Comparison of ENCODE assay signal across 18 cellular contexts in the genomic region with DNA sequence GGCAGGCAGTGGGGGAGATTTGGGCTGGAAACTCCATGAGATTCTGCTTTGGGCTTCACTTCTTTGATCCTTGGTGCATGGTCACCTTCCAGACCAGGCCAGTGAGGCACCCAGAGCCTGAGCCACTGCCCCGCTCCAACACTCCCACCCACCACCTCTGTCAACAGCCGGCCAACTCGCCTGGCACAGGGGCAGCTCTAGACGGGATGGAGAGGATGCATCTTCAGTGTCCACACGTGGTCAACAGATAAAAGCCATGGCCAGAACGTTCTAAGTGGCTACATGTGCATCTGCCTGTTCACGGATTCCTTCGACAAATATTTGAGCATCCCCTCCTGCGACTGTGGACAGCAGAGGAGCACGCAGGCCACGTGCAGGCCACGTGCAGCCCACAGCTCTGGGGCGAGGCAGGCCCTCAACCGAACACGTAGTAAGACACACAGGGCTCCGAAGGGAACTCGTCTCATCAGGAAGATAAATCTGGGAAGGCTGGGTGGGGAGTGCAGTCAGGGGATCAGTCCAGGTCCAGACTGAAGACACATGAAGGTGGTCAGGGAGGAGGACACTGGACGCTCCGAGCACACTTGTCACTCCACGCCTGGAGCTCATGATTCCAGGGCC. TPM values are rescaled to one million over a fixed set of nuclear protein-coding genes. Genes with fewer than 3 reads are reported as not detected.
DNase-seq lines count a peak whose midpoint lies in the region; ATAC-seq, FAIRE-seq and TF ChIP-seq lines count a peak whose summit lies in the region.
"Had no signal": no experiment of that assay in that cellular context is flagged by ENCODE, and none has a peak within 500 bp of the region (broad histone marks: within the 10 kb centered on the region; RNA-seq: fewer than 3 reads in every experiment).

No MANE protein-coding gene starts in this region.

- H3K27ac ChIP-seq in AG04450 (ENCODE audit: low read depth, low read length): peak overlapping the region; percentile 2
- H3K27ac ChIP-seq in CD8-positive, alpha-beta memory T cell (ENCODE audit: low read depth, low read length): no peak overlapping the region
- H3K27ac ChIP-seq: brain microvascular endothelial cell had no signal

- H3K4me3 Mint-ChIP-seq in CD8-positive, alpha-beta memory T cell: peak overlapping the region; percentile 9 to 98 (median 44)
- H3K4me3 Mint-ChIP-seq in T-cell (no peak overlapping the region), memory B cell (peak overlapping the region; percentile 27)
- H3K4me3 Mint-ChIP-seq in activated T-helper 2 cell treated with anti-CD3 and anti-CD28 coated beads, Interferon-gamma antibody, Interleukin-2, Interleukin-4, amounts not matched to agents 10 μg/mL and 5 μg/mL and 100 μg/mL, durations not matched to agents 14 hours and 24 hours and 36 hours (ENCODE audit: low read depth): no peak overlapping the region

- H3K27me3 Mint-ChIP-seq in CD8-positive, alpha-beta memory T cell: peaks cover 0 to 4% of the 10 kb centered on the region in 2 donors
- H3K27me3 Mint-ChIP-seq in T-cell (no peaks in the 10 kb centered on the region), memory B cell (no peaks in the 10 kb centered on the region)
- no peaks in the 10 kb centered on the region for H3K27me3 Mint-ChIP-seq in activated T-helper 2 cell treated with anti-CD3 and anti-CD28 coated beads, Interferon-gamma antibody, Interleukin-2, Interleukin-4, amounts not matched to agents 10 μg/mL and 5 μg/mL and 100 μg/mL, durations not matched to agents 14 hours and 24 hours and 36 hours (ENCODE audit: low read depth)

- peaks cover 3 to 29% (median 11%) of the 10 kb centered on the region in 3 donors for H3K4me1 Mint-ChIP-seq in CD8-positive, alpha-beta memory T cell
- H3K4me1 Mint-ChIP-seq in T-cell (peaks cover 5 to 27% (median 23%) of the 10 kb centered on the region in 3 donors), memory B cell (peaks cover 22% of the 10 kb centered on the region)
- H3K4me1 Mint-ChIP-seq in activated T-helper 2 cell treated with anti-CD3 and anti-CD28 coated beads, Interferon-gamma antibody, Interleukin-2, Interleukin-4, amounts not matched to agents 10 μg/mL and 5 μg/mL and 100 μg/mL, durations not matched to agents 14 hours and 24 hours and 36 hours (ENCODE audit: low read depth): peaks cover 2% of the 10 kb centered on the region

- DNase-seq in AG04450 (ENCODE audit: low read depth, low spot score) (no peak), T-cell (peak in 1 of 34 experiments; percentile 4), memory B cell (ENCODE audit: low spot score in 2 of 2) (peak in 1 of 2 donors; percentile 14), urothelium cell line (ENCODE audit: low spot score) (no peak), anterior cingulate cortex (lab: John Stamatoyannopoulos, UW) (no peak)
- no peak for DNase-seq in CD8-positive, alpha-beta memory T cell
- DNase-seq in activated T-helper 2 cell treated with anti-CD3 and anti-CD28 coated beads, Interferon-gamma antibody, Interleukin-2, Interleukin-4, amounts not matched to agents 10 μg/mL and 5 μg/mL and 100 μg/mL, durations not matched to agents 14 hours and 24 hours and 36 hours (ENCODE audit: low spot score): no peak
- DNase-seq: activated CD8-positive, alpha-beta T cell treated with anti-CD3 and anti-CD28 coated beads, Interleukin-2, amount 10 ng/mL, durations not matched to agents 7 days and 5 days; activated naive CD4-positive, alpha-beta T cell treated with Interleukin-2 at 50 U/mL for 16 hours; brain microvascular endothelial cell; effector CD4-positive, alpha-beta T cell; EL; NCI-H2107; SHP77 treated with DMSO at 0.1 percent for 48 hours; T1000 had no signal

- peak overlapping the region in 6 of 8 donors; percentile 84 to 100 (median 92) for H3K27ac Mint-ChIP-seq in CD8-positive, alpha-beta memory T cell
- peak overlapping the region; percentile 55 to 78 for H3K27ac Mint-ChIP-seq in T-cell
- peak overlapping the region; percentile 17 for H3K27ac Mint-ChIP-seq in memory B cell
- H3K27ac Mint-ChIP-seq in activated T-helper 2 cell treated with anti-CD3 and anti-CD28 coated beads, Interferon-gamma antibody, Interleukin-2, Interleukin-4, amounts not matched to agents 10 μg/mL and 5 μg/mL and 100 μg/mL, durations not matched to agents 14 hours and 24 hours and 36 hours: no peak overlapping the region

- CTCF ChIA-PET in AG04450 (lab: Charles Lee) (interaction anchor here (0.7 kb wide), 1 partner anchor 62 kb away, joined by 4 read pairs; no protein-coding TSS in a partner anchor), T-cell (lab: Charles Lee) (no interaction called here)
- CTCF ChIA-PET in CD8-positive, alpha-beta memory T cell (lab: Charles Lee): interaction anchor here (1.1 to 1.3 kb wide), 3 partner anchors 16 to 329 kb away, joined by 3 read pairs; no protein-coding TSS in a partner anchor

- H3K4me3 ChIP-seq in AG04450 (ENCODE audit: low read depth, low read length): no peak overlapping the region
- no peak overlapping the region for H3K4me3 ChIP-seq in CD8-positive, alpha-beta memory T cell (ENCODE audit: low read length)

- H3K4me1 ChIP-seq in CD8-positive, alpha-beta memory T cell (ENCODE audit: insufficient read depth, low read length): peaks cover 36% of the 10 kb centered on the region

- no peak for TF ChIP-seq CTCF in AG04450 (IDR thresholded peaks at IDR 0.05; ENCODE audit: low read depth, low read length)

- POLR2A ChIA-PET in AG04450 (lab: Yijun Ruan, JAX): interaction anchor here (0.5 kb wide), 1 partner anchor 215 kb away, joined by 3 read pairs; no protein-coding TSS in a partner anchor
- POLR2A ChIA-PET in CD8-positive, alpha-beta memory T cell (lab: Charles Lee): interaction anchor here (0.8 kb wide), 1 partner anchor 15 kb away, joined by 3 read pairs; no protein-coding TSS in a partner anchor
- POLR2A ChIA-PET in T-cell (lab: Charles Lee): no interaction called here

- H3K36me3 ChIP-seq in CD8-positive, alpha-beta memory T cell (ENCODE audit: insufficient read depth, low read length): no peaks in the 10 kb centered on the region

- H3K36me3 Mint-ChIP-seq in CD8-positive, alpha-beta memory T cell: peaks cover 0 to 7% (median 0%) of the 10 kb centered on the region in 3 donors
- H3K36me3 Mint-ChIP-seq in T-cell: no peaks in the 10 kb centered on the region
- H3K36me3 Mint-ChIP-seq in memory B cell: peaks cover 5% of the 10 kb centered on the region
- no peaks in the 10 kb centered on the region for H3K36me3 Mint-ChIP-seq in activated T-helper 2 cell treated with anti-CD3 and anti-CD28 coated beads, Interferon-gamma antibody, Interleukin-2, Interleukin-4, amounts not matched to agents 10 μg/mL and 5 μg/mL and 100 μg/mL, durations not matched to agents 14 hours and 24 hours and 36 hours (ENCODE audit: low read depth)

- intact Hi-C loops in activated T-helper 2 cell treated with anti-CD3 and anti-CD28 coated beads, Interferon-gamma antibody, Interleukin-2, Interleukin-4, amounts not matched to agents 10 μg/mL and 5 μg/mL and 100 μg/mL, durations not matched to agents 14 hours and 24 hours and 36 hours (cut with micrococcal nuclease): loop anchor here (5.0 kb wide), 1 partner anchor 184 kb away; no protein-coding TSS in a partner anchor

- H3K9me3 Mint-ChIP-seq in CD8-positive, alpha-beta memory T cell: no peaks in the 10 kb centered on the region
- no peaks in the 10 kb centered on the region for H3K9me3 Mint-ChIP-seq in T-cell
- no peaks in the 10 kb centered on the region for H3K9me3 Mint-ChIP-seq in memory B cell
- no peaks in the 10 kb centered on the region for H3K9me3 Mint-ChIP-seq in activated T-helper 2 cell treated with anti-CD3 and anti-CD28 coated beads, Interferon-gamma antibody, Interleukin-2, Interleukin-4, amounts not matched to agents 10 μg/mL and 5 μg/mL and 100 μg/mL, durations not matched to agents 14 hours and 24 hours and 36 hours

- no peak for FAIRE-seq in urothelium cell line (lab: Jason Lieb, UNC)

- H3K27me3 ChIP-seq in AG04450 (ENCODE audit: control insufficient read depth, insufficient read depth, low read length): no peaks in the 10 kb centered on the region
- no peaks in the 10 kb centered on the region for H3K27me3 ChIP-seq in CD8-positive, alpha-beta memory T cell (ENCODE audit: insufficient read depth, low read length, poor library complexity, severe bottlenecking)
- H3K27me3 ChIP-seq: brain microvascular endothelial cell had no signal

- no peak for ATAC-seq in T-cell (replicated peaks in 1 of 4)
- no peak for ATAC-seq in memory B cell (ENCODE audit: low read depth)
- ATAC-seq in HG02763 (IDR thresholded peaks at IDR 0.05; ENCODE audit: unreplicated experiment): no peak
- ATAC-seq: activated CD8-positive, alpha-beta T cell treated with anti-CD3 and anti-CD28 coated beads, Interleukin-2, amount 10 ng/mL, durations not matched to agents 7 days and 5 days had no signal

- no peaks in the 10 kb centered on the region; the same call in 1 of the 2 replicates for H3K9me3 ChIP-seq in AG04450 (ENCODE audit: control insufficient read depth, insufficient read depth, low read length)
- H3K9me3 ChIP-seq in CD8-positive, alpha-beta memory T cell (ENCODE audit: low read length): no peaks in the 10 kb centered on the region
- H3K9me3 ChIP-seq: prostate gland had no signal

RNA-seq across cellular contexts. Expression of gene LRRC56, which starts 1.2 kb away (rescaled TPM):
- polyA plus RNA-seq in AG04450 (2011; rRNA removed): 0.86 and 1.5 TPM in 2 replicates
- polyA minus RNA-seq in AG04450 (2011; rRNA and poly(A)+ RNA removed): 0.48 and 0.83 TPM in 2 replicates
- total RNA-seq in CD8-positive, alpha-beta memory T cell: 1 to 10 TPM; 1.8 to 2.1 TPM
- polyA plus RNA-seq in CD8-positive, alpha-beta memory T cell: 0.81 TPM
- 1 to 10 TPM; 3.4 to 6.1 (median 5.6) TPM for total RNA-seq in T-cell
- 1.3 and 2.2 TPM in 2 replicates for total RNA-seq in activated T-helper 2 cell treated with anti-CD3 and anti-CD28 coated beads, Interferon-gamma antibody, Interleukin-2, Interleukin-4, amounts not matched to agents 10 μg/mL and 5 μg/mL and 100 μg/mL, durations not matched to agents 14 hours and 24 hours and 36 hours
- total RNA-seq: HT1080 had no signal

RNA-seq across cellular contexts. Expression of gene HRAS, which starts 3.2 kb away (rescaled TPM):
- 44.7 and 58.7 TPM in 2 replicates for polyA plus RNA-seq in AG04450 (2011; rRNA removed)
- polyA minus RNA-seq in AG04450 (2011; rRNA and poly(A)+ RNA removed): 57.0 and 71.2 TPM in 2 replicates
- total RNA-seq in CD8-positive, alpha-beta memory T cell: 10 to 100 TPM; 86.9 to 91.5 TPM
- 22.5 TPM for polyA plus RNA-seq in CD8-positive, alpha-beta memory T cell
- 10 to 100 TPM; 27.6 to 53.4 (median 47.6) TPM for total RNA-seq in T-cell
- 70.5 and 71.5 TPM in 2 replicates for total RNA-seq in activated T-helper 2 cell treated with anti-CD3 and anti-CD28 coated beads, Interferon-gamma antibody, Interleukin-2, Interleukin-4, amounts not matched to agents 10 μg/mL and 5 μg/mL and 100 μg/mL, durations not matched to agents 14 hours and 24 hours and 36 hours

RNA-seq across cellular contexts. Expression of gene LMNTD2, which starts 22.0 kb away (rescaled TPM):
- 0.32 and 0.67 TPM in 2 replicates for polyA plus RNA-seq in AG04450 (2011; rRNA removed)
- polyA minus RNA-seq in AG04450 (2011; rRNA and poly(A)+ RNA removed): not detected in 2 replicates
- total RNA-seq in CD8-positive, alpha-beta memory T cell: 1 to 10 TPM; 1.2 to 2.4 TPM
- polyA plus RNA-seq in CD8-positive, alpha-beta memory T cell: 1.1 TPM
- 10 to 100 TPM in 1 of 5 donors, 1 to 10 TPM in 4; 5.1 to 13.4 (median 8.8) TPM for total RNA-seq in T-cell
- total RNA-seq in activated T-helper 2 cell treated with anti-CD3 and anti-CD28 coated beads, Interferon-gamma antibody, Interleukin-2, Interleukin-4, amounts not matched to agents 10 μg/mL and 5 μg/mL and 100 μg/mL, durations not matched to agents 14 hours and 24 hours and 36 hours: 1.1 and 1.3 TPM in 2 replicates

RNA-seq across cellular contexts. Expression of gene RASSF7, which starts 22.2 kb away (rescaled TPM):
- 2.5 and 4.3 TPM in 2 replicates for polyA plus RNA-seq in AG04450 (2011; rRNA removed)
- 0.78 and 1.3 TPM in 2 replicates for polyA minus RNA-seq in AG04450 (2011; rRNA and poly(A)+ RNA removed)
- 10 to 100 TPM; 20.4 to 20.7 TPM for total RNA-seq in CD8-positive, alpha-beta memory T cell
- polyA plus RNA-seq in CD8-positive, alpha-beta memory T cell: 39.7 TPM
- 10 to 100 TPM; 23.2 to 68.4 (median 63.4) TPM for total RNA-seq in T-cell
- 19.6 and 20.3 TPM in 2 replicates for total RNA-seq in activated T-helper 2 cell treated with anti-CD3 and anti-CD28 coated beads, Interferon-gamma antibody, Interleukin-2, Interleukin-4, amounts not matched to agents 10 μg/mL and 5 μg/mL and 100 μg/mL, durations not matched to agents 14 hours and 24 hours and 36 hours

RNA-seq across cellular contexts. Expression of gene RNH1, which starts 31.5 kb away (rescaled TPM):
- 98.6 and 168 TPM in 2 replicates for polyA plus RNA-seq in AG04450 (2011; rRNA removed)
- polyA minus RNA-seq in AG04450 (2011; rRNA and poly(A)+ RNA removed): 54.2 and 75.4 TPM in 2 replicates
- 100 to 1,000 TPM; 118 to 125 TPM for total RNA-seq in CD8-positive, alpha-beta memory T cell
- polyA plus RNA-seq in CD8-positive, alpha-beta memory T cell: 183 TPM
- total RNA-seq in T-cell: 100 to 1,000 TPM; 126 to 141 (median 131) TPM
- total RNA-seq in activated T-helper 2 cell treated with anti-CD3 and anti-CD28 coated beads, Interferon-gamma antibody, Interleukin-2, Interleukin-4, amounts not matched to agents 10 μg/mL and 5 μg/mL and 100 μg/mL, durations not matched to agents 14 hours and 24 hours and 36 hours: 126 and 127 TPM in 2 replicates

Comparison
In these comparisons a context has a peak if more than half of its experiments do, and no peak if none do; other contexts are left out.
1. H3K4me3 Mint-ChIP-seq: peak in CD8-positive, alpha-beta memory T cell (7 of 7) and memory B cell (single experiment); none in T-cell (0 of 3) and activated T-helper 2 cell treated with anti-CD3 and anti-CD28 coated beads, Interferon-gamma antibody, Interleukin-2, Interleukin-4, amounts not matched to agents 10 μg/mL and 5 μg/mL and 100 μg/mL, durations not matched to agents 14 hours and 24 hours and 36 hours (single experiment).
2. CTCF ChIA-PET loops: an anchor here in AG04450 (0.7 kb wide) and CD8-positive, alpha-beta memory T cell (1.1 to 1.3 kb wide); none called in T-cell.
3. POLR2A ChIA-PET loops: an anchor here in AG04450 (0.5 kb wide) and CD8-positive, alpha-beta memory T cell (0.8 kb wide); none called in T-cell.